ENCODE assay signal across 8 cellular contexts in genomic region chr9:111965566-111966019, GRCh38.
DNase-seq lines count a peak whose midpoint lies in the region; ATAC-seq, FAIRE-seq and TF ChIP-seq lines count a peak whose summit lies in the region.

No MANE protein-coding gene starts in this region.

- TF ChIP-seq POLR2A in A549 (IDR thresholded peaks at IDR 0.05; ENCODE audit: low read length) (no peak), endothelial cell of umbilical vein (IDR thresholded peaks at IDR 0.05; ENCODE audit: low read depth, low read length) (no peak)

- no peak overlapping the region for H3K9ac ChIP-seq in endothelial cell of umbilical vein (replicated peaks; ENCODE audit: extremely low read depth, insufficient read depth, low read length)

- peak; percentile 94 to 97 for ATAC-seq in A549
- ATAC-seq in GM19043 (IDR thresholded peaks at IDR 0.05; ENCODE audit: low read depth, unreplicated experiment), result peak; percentile 80
- ATAC-seq in HG03354 (IDR thresholded peaks at IDR 0.05; ENCODE audit: poor library complexity, severe bottlenecking, unreplicated experiment), result peak; percentile 85
- peak; percentile 88 for ATAC-seq in upper lobe of right lung

- H4K20me1 ChIP-seq in endothelial cell of umbilical vein (replicated peaks; ENCODE audit: control insufficient read depth, extremely low read depth, insufficient read depth, low read length), result no peaks in the 10 kb centered on the region

- TF ChIP-seq RAD21 in A549 (conservative IDR thresholded peaks at IDR 0.05 in 1 of 2, IDR thresholded peaks at IDR 0.05 in 1 of 2), result peak; percentile 36 to 52; a peak in 2 of 5 replicates

- CTCF ChIA-PET in A549 (lab: Yijun Ruan, JAX), result interaction anchor here (0.5 to 3.2 kb wide), 10 partner anchors 9 to 109 kb away, joined by 3 to 16 read pairs (median 4); no protein-coding TSS in a partner anchor
- CTCF ChIA-PET in endothelial cell of umbilical vein (lab: Charles Lee), result no interaction called here

- H3K4me2 ChIP-seq in A549, result peak overlapping the region; percentile 67
- H3K4me2 ChIP-seq in endothelial cell of umbilical vein (ENCODE audit: insufficient read depth, low read length), result no peak overlapping the region

- H3K27ac ChIP-seq in A549 (peak overlapping the region; percentile 77 to 89), endothelial cell of umbilical vein (ENCODE audit: insufficient read depth, low read depth, low read length) (no peak overlapping the region), upper lobe of right lung (no peak overlapping the region)

- H3K4me1 ChIP-seq in A549 (peaks cover 53% of the 10 kb centered on the region), endothelial cell of umbilical vein (ENCODE audit: control insufficient read depth, extremely low read depth, insufficient read depth, low read length) (peaks cover 7% of the 10 kb centered on the region), upper lobe of right lung (no peaks in the 10 kb centered on the region)

- WGBS in A549 (ENCODE audit: missing lambda C conversion rate), result 3% methylated on average over 5 of the region's 5 CpGs

- no TSS peak for BruUV-seq in endothelial cell of umbilical vein (replicated peaks; lab: Mats Ljungman, UMichigan)

- TF ChIP-seq CTCF in A549 (IDR thresholded peaks at IDR 0.05) (no peak), endothelial cell of umbilical vein (IDR thresholded peaks at IDR 0.05; ENCODE audit: extremely low read depth in 1 of 2, insufficient read depth in 1 of 2, low read depth in 1 of 2, low read length in 2 of 2) (no peak), upper lobe of right lung (IDR thresholded peaks at IDR 0.05) (no peak)

- no peaks in the 10 kb centered on the region for H3K79me2 ChIP-seq in endothelial cell of umbilical vein (ENCODE audit: control insufficient read depth, insufficient read depth, low read length)

- dilution Hi-C loops in endothelial cell of umbilical vein (cut with MboI; ENCODE audit: extremely low pct_ligation_motif_present, low sequenced_read_pairs), result no loop called here

- H3K4me3 ChIP-seq in A549, result no peak overlapping the region
- no peak overlapping the region for H3K4me3 ChIP-seq in endothelial cell of umbilical vein (replicated peaks in 1 of 3; ENCODE audit: insufficient read depth in 1 of 3, low read depth in 1 of 3, low read length in 3 of 3)
- no peak overlapping the region for H3K4me3 ChIP-seq in upper lobe of right lung

- H2AFZ ChIP-seq in endothelial cell of umbilical vein (ENCODE audit: low read depth, low read length), result peak overlapping the region; percentile 54

- FAIRE-seq in A549 (lab: Jason Lieb, UNC) (peak; percentile 91), endothelial cell of umbilical vein (lab: Jason Lieb, UNC) (peak; percentile 73)

- H3K27me3 ChIP-seq in endothelial cell of umbilical vein (ENCODE audit: control insufficient read depth in 2 of 2, insufficient read depth in 2 of 2, low read length in 2 of 2) (no peaks in the 10 kb centered on the region), upper lobe of right lung (no peaks in the 10 kb centered on the region)

- H3K36me3 ChIP-seq in endothelial cell of umbilical vein (ENCODE audit: control insufficient read depth in 2 of 2, extremely low read depth in 1 of 2, insufficient read depth in 2 of 2, low read length in 2 of 2) (no peaks in the 10 kb centered on the region), upper lobe of right lung (no peaks in the 10 kb centered on the region)

- DNase-seq in A549 (ENCODE audit: low read depth in 1 of 2, low spot score in 1 of 2) (peak; percentile 96 to 97), endothelial cell of umbilical vein (ENCODE audit: low read depth, low spot score) (no peak), upper lobe of right lung (no peak), islet precursor cell (no peak), NCI-H510A (lab: John Stamatoyannopoulos, UW) (no peak)
- no peak for DNase-seq in effector CD4-positive, alpha-beta T cell

- no peaks in the 10 kb centered on the region for H3K9me1 ChIP-seq in endothelial cell of umbilical vein (replicated peaks; ENCODE audit: control insufficient read depth, extremely low read depth, insufficient read depth, low read length)

- POLR2A ChIA-PET in A549 (lab: Yijun Ruan, JAX) (no interaction called here), endothelial cell of umbilical vein (lab: Charles Lee) (no interaction called here)

- peak; percentile 49 to 78; a peak in 3 of 5 replicates for TF ChIP-seq EP300 in A549 (IDR thresholded peaks at IDR 0.05)

- intact Hi-C loops in endothelial cell of umbilical vein (cut with micrococcal nuclease) (no loop called here), upper lobe of right lung (cut with DNase I) (no loop called here)

- H3K9me3 ChIP-seq in A549 (no peaks in the 10 kb centered on the region), endothelial cell of umbilical vein (replicated peaks; ENCODE audit: control insufficient read depth, insufficient read depth, low read length) (no peaks in the 10 kb centered on the region), upper lobe of right lung (no peaks in the 10 kb centered on the region)

TF ChIP-seq in A549, 52 proteins besides CTCF, POLR2A, EP300 and RAD21 (continues in another document):
- no peak for TF ChIP-seq MYC (IDR thresholded peaks at IDR 0.05; ENCODE audit: borderline replicate concordance, low read length)
- TF ChIP-seq, protein P1, sequence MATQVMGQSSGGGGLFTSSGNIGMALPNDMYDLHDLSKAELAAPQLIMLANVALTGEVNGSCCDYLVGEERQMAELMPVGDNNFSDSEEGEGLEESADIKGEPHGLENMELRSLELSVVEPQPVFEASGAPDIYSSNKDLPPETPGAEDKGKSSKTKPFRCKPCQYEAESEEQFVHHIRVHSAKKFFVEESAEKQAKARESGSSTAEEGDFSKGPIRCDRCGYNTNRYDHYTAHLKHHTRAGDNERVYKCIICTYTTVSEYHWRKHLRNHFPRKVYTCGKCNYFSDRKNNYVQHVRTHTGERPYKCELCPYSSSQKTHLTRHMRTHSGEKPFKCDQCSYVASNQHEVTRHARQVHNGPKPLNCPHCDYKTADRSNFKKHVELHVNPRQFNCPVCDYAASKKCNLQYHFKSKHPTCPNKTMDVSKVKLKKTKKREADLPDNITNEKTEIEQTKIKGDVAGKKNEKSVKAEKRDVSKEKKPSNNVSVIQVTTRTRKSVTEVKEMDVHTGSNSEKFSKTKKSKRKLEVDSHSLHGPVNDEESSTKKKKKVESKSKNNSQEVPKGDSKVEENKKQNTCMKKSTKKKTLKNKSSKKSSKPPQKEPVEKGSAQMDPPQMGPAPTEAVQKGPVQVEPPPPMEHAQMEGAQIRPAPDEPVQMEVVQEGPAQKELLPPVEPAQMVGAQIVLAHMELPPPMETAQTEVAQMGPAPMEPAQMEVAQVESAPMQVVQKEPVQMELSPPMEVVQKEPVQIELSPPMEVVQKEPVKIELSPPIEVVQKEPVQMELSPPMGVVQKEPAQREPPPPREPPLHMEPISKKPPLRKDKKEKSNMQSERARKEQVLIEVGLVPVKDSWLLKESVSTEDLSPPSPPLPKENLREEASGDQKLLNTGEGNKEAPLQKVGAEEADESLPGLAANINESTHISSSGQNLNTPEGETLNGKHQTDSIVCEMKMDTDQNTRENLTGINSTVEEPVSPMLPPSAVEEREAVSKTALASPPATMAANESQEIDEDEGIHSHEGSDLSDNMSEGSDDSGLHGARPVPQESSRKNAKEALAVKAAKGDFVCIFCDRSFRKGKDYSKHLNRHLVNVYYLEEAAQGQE (IDR thresholded peaks at IDR 0.05), result no peak
- TF ChIP-seq POLR2AphosphoS2 (conservative IDR thresholded peaks at IDR 0.05; ENCODE audit: low read length), result no peak

TF ChIP-seq in endothelial cell of umbilical vein, 7 proteins besides CTCF, POLR2A, EP300 and RAD21:
- TF ChIP-seq MYC (IDR thresholded peaks at IDR 0.05; ENCODE audit: low read depth, low read length), result no peak
- TF ChIP-seq FOS (IDR thresholded peaks at IDR 0.05; ENCODE audit: borderline replicate concordance, insufficient read depth, low read length), result no peak
- no peak for TF ChIP-seq POLR2AphosphoS5 (IDR thresholded peaks at IDR 0.05; ENCODE audit: insufficient read depth, low read depth, low read length)
- TF ChIP-seq GATA2 (IDR thresholded peaks at IDR 0.05; ENCODE audit: insufficient read depth, insufficient read length, low read depth, low read length), result no peak
- no peak for TF ChIP-seq EZH2 (IDR thresholded peaks at IDR 0.05; ENCODE audit: borderline replicate concordance, low read depth, low read length, severe bottlenecking)
- TF ChIP-seq JUN (IDR thresholded peaks at IDR 0.05; ENCODE audit: borderline replicate concordance, insufficient read depth, insufficient read length, low read depth), result no peak
- no peak for TF ChIP-seq MAX (IDR thresholded peaks at IDR 0.05; ENCODE audit: insufficient read depth, insufficient read length)
TF ChIP-seq in endothelial cell of umbilical vein: peak in this region for 0.

Comparison
In these comparisons a context has a peak if more than half of its experiments do, and no peak if none do; other contexts are left out.
1. DNase-seq: peak in A549 (2 of 2); none in endothelial cell of umbilical vein (single experiment), upper lobe of right lung (single experiment), islet precursor cell (single experiment), effector CD4-positive, alpha-beta T cell (single experiment) and NCI-H510A (single experiment).
2. H3K27ac ChIP-seq: peak in A549 (2 of 2); none in endothelial cell of umbilical vein (single experiment) and upper lobe of right lung (single experiment).
3. Peak in every context shown above with its lines, with median percentiles within 50 percentile points of each other: ATAC-seq.